ENCODE assay signal across 8 cellular contexts in genomic region chr2:84971799-84972790, GRCh38. TPM values are rescaled to one million over a fixed set of nuclear protein-coding genes. Genes with fewer than 3 reads are reported as not detected.
DNase-seq lines count a peak whose midpoint lies in the region; ATAC-seq and TF ChIP-seq lines count a peak whose summit lies in the region.

No MANE protein-coding gene starts in this region.

- H3K27ac ChIP-seq in smooth muscle cell (ENCODE audit: low read depth): peak overlapping the region; percentile 93

- H3K9me3 Mint-ChIP-seq in T-helper 2 cell treated with Interferon-gamma antibody and Interleukin-4, amounts not matched to agents 5 μg/mL and 100 μg/mL, for 36 hours: no peaks in the 10 kb centered on the region

- H4K20me1 ChIP-seq in smooth muscle cell (ENCODE audit: low read depth): peaks cover 51% of the 10 kb centered on the region

- TF ChIP-seq CTCF in astrocyte of the cerebellum (IDR thresholded peaks at IDR 0.05; ENCODE audit: low read depth, low read length, missing control alignments): no peak
- no peak for TF ChIP-seq CTCF in smooth muscle cell (IDR thresholded peaks at IDR 0.05; ENCODE audit: borderline replicate concordance, insufficient read depth, poor library complexity, severe bottlenecking)

- H3K27ac Mint-ChIP-seq in T-helper 2 cell treated with Interferon-gamma antibody and Interleukin-4, amounts not matched to agents 5 μg/mL and 100 μg/mL, for 36 hours: peak overlapping the region; percentile 78

- peaks cover 37% of the 10 kb centered on the region for H3K4me1 Mint-ChIP-seq in T-helper 2 cell treated with Interferon-gamma antibody and Interleukin-4, amounts not matched to agents 5 μg/mL and 100 μg/mL, for 36 hours (ENCODE audit: low read depth)

- H3K9me3 ChIP-seq in iPS-18c (ENCODE audit: control insufficient read depth, insufficient read depth, low read length): peaks cover 4% of the 10 kb centered on the region
- H3K9me3 ChIP-seq in smooth muscle cell (replicated peaks; ENCODE audit: low read depth): no peaks in the 10 kb centered on the region

- peak overlapping the region; percentile 83 for H3K4me3 Mint-ChIP-seq in T-helper 2 cell treated with Interferon-gamma antibody and Interleukin-4, amounts not matched to agents 5 μg/mL and 100 μg/mL, for 36 hours

- H3K4me1 ChIP-seq in smooth muscle cell (ENCODE audit: low read depth): peaks cover 32% of the 10 kb centered on the region

- peak overlapping the region; percentile 92 for H3K4me2 ChIP-seq in smooth muscle cell

- peak; percentile 29 for ATAC-seq in GM19397 (IDR thresholded peaks at IDR 0.05; ENCODE audit: unreplicated experiment)
- peak; percentile 22 for ATAC-seq in HG03571 (IDR thresholded peaks at IDR 0.05; ENCODE audit: unreplicated experiment)

- no peaks in the 10 kb centered on the region for H3K36me3 ChIP-seq in smooth muscle cell (ENCODE audit: low read depth)

- peaks cover 34% of the 10 kb centered on the region for H3K36me3 Mint-ChIP-seq in T-helper 2 cell treated with Interferon-gamma antibody and Interleukin-4, amounts not matched to agents 5 μg/mL and 100 μg/mL, for 36 hours (ENCODE audit: low read depth)

- H3F3A ChIP-seq in smooth muscle cell (ENCODE audit: low read depth): peaks cover 9% of the 10 kb centered on the region

- H3K27me3 ChIP-seq in smooth muscle cell (ENCODE audit: low read depth): no peaks in the 10 kb centered on the region

- no peaks in the 10 kb centered on the region for H3K27me3 Mint-ChIP-seq in T-helper 2 cell treated with Interferon-gamma antibody and Interleukin-4, amounts not matched to agents 5 μg/mL and 100 μg/mL, for 36 hours (ENCODE audit: low read depth)

- in situ Hi-C loops in astrocyte of the cerebellum (cut with HindIII; ENCODE audit: low sequenced_read_pairs): no loop called here

- peak overlapping the region; percentile 91 for H3K9ac ChIP-seq in smooth muscle cell (ENCODE audit: low read depth)

- WGBS in smooth muscle cell (ENCODE audit: low lambda C conversion rate): 2% methylated on average over 59 of the region's 67 CpGs

- DNase-seq in CD1c-positive myeloid dendritic cell (ENCODE audit: extremely low spot score): peak; percentile 61
- peak; percentile 62 for DNase-seq in T-helper 2 cell treated with Interferon-gamma antibody and Interleukin-4, amounts not matched to agents 5 μg/mL and 100 μg/mL, for 36 hours (ENCODE audit: low spot score)
- no peak for DNase-seq in astrocyte of the cerebellum (ENCODE audit: low read depth)
- peak; percentile 30 for DNase-seq in smooth muscle cell (lab: John Stamatoyannopoulos, UW; ENCODE audit: unreplicated experiment)
- DNase-seq in mesenteric fat pad (ENCODE audit: low spot score): no peak

- H3K79me2 ChIP-seq in smooth muscle cell (ENCODE audit: low read depth): peaks cover 89% of the 10 kb centered on the region

- H3K4me3 ChIP-seq in astrocyte of the cerebellum (ENCODE audit: low read depth, low read length) (peak overlapping the region; percentile 77), iPS-18c (ENCODE audit: insufficient read depth, low read depth, low read length) (peak overlapping the region; percentile 85), smooth muscle cell (peak overlapping the region; percentile 71)

- peak overlapping the region; percentile 65 for H2AFZ ChIP-seq in smooth muscle cell (ENCODE audit: low read depth)

RNA-seq across cellular contexts. Expression of gene KCMF1, which starts 1.1 kb away (rescaled TPM):
- total RNA-seq in smooth muscle cell (65.0 and 102 TPM in 2 replicates), mesenteric fat pad (79.7 TPM)
- 55.0 and 56.5 TPM in 2 replicates for polyA plus RNA-seq in smooth muscle cell

Comparison
In these comparisons a context has a peak if more than half of its experiments do, and no peak if none do; other contexts are left out.
1. DNase-seq: peak in CD1c-positive myeloid dendritic cell (single experiment), T-helper 2 cell treated with Interferon-gamma antibody and Interleukin-4, amounts not matched to agents 5 μg/mL and 100 μg/mL, for 36 hours (single experiment) and smooth muscle cell (single experiment); none in astrocyte of the cerebellum (single experiment) and mesenteric fat pad (single experiment).
2. Peak in every context shown above with its lines, with median percentiles within 50 percentile points of each other: H3K4me3 ChIP-seq.